ENCODE assay signal across 34 cellular contexts in the genomic region with DNA sequence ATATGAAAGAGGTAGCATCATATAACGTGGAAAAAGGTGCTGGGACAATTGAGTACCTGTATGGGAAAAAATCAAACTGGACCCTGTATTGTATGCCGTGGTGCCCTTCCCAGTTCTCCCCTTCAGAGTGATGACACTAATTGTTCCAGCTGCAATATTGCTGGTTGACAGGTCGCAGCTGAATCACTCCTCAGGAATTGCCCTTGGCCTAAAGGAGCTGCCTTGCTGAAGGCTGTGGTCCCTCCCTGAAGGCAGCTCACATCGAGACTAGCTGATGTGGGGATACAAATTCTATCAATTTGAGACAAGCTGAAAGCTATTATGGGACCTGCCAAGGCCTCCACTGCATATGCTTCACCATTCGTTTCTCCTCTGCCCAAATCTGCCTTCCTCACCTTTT.
A peak's percentile ranks its signal among the peaks of the same experiment; 100 is the strongest.
DNase-seq lines count a peak whose midpoint lies in the region; ATAC-seq and TF ChIP-seq lines count a peak whose summit lies in the region.
"Had no signal": no experiment of that assay in that cellular context is flagged by ENCODE, and none has a peak within 500 bp of the region (broad histone marks: within the 10 kb centered on the region; RNA-seq: fewer than 3 reads in every experiment).

No MANE protein-coding gene starts in this region.

- H3K4me1 ChIP-seq in neutrophil (ENCODE audit: control insufficient read depth in 1 of 2, insufficient read depth in 1 of 2, low read depth in 1 of 2, low read length in 1 of 2), result peaks cover 70 to 72% of the 10 kb centered on the region in 2 experiments

- peak overlapping the region; percentile 93 for H3K27ac ChIP-seq in neutrophil
- H3K27ac ChIP-seq: ascending aorta, esophagus muscularis mucosa, gastroesophageal sphincter, HL-60, ovary, skin epidermis, upper lobe of right lung had no signal

- no peaks in the 10 kb centered on the region for H3K36me3 ChIP-seq in neutrophil
- H3K36me3 ChIP-seq: ascending aorta; BLaER1 treated with 17β-estradiol and CSF1 and Interleukin-3, amounts not matched to agents 10 nM and 100 nM; esophagus muscularis mucosa; gastroesophageal sphincter; ovary; upper lobe of right lung had no signal

- peak; percentile 65 for DNase-seq in ELR (ENCODE audit: low read depth)
- peak; percentile 33 for DNase-seq in NCI-H226
- DNase-seq in epithelial cell of esophagus (ENCODE audit: low read depth), result peak; percentile 68
- no peak for DNase-seq in KG1 (lab: John Stamatoyannopoulos, UW)
- no peak for DNase-seq in NCI-H1092 (lab: John Stamatoyannopoulos, UW)
- DNase-seq: activated B cell treated with CpG ODN at 0.5 μM for 24 hours; activated CD4-positive, alpha-beta T cell treated with anti-CD3 and anti-CD28 coated beads, Interleukin-2, amount 50 U/mL, for 4 hours; activated CD8-positive, alpha-beta memory T cell treated with anti-CD3 and anti-CD28 coated beads, Interleukin-2, amount 10 ng/mL, durations not matched to agents 7 days and 5 days; activated gamma-delta T cell treated with Interleukin-2 at 50 U/mL for 16 hours; activated naive CD8-positive, alpha-beta T cell treated with anti-CD3 and anti-CD28 coated beads, Interleukin-2, amount 10 ng/mL, durations not matched to agents 7 days and 5 days; activated T-cell treated with anti-CD3 and anti-CD28 coated beads, Interleukin-2, amount 50 U/mL, for 48 hours; DMS153; GF-D8; hippocampal formation; Karpas-422; MV-4-11; NCI-H1436 treated with DMSO at 0.1 percent for 48 hours; NCI-H2107; NCI-H446 treated with DMSO at 0.1 percent for 48 hours; NCI-H774; ovary; stimulated activated naive CD4-positive, alpha-beta T cell; T1000; upper lobe of right lung had no signal

- H3K4me3 ChIP-seq in epithelial cell of esophagus (ENCODE audit: low read length) (no peak overlapping the region), neutrophil (ENCODE audit: low read depth in 1 of 2, low read length in 1 of 2) (no peak overlapping the region)
- H3K4me3 ChIP-seq: ascending aorta; BLaER1 treated with 17β-estradiol and CSF1 and Interleukin-3, amounts not matched to agents 10 nM and 100 nM; esophagus muscularis mucosa; gastroesophageal sphincter; ovary; skin epidermis; upper lobe of right lung had no signal

- no peak for TF ChIP-seq CTCF in epithelial cell of esophagus (IDR thresholded peaks at IDR 0.05; ENCODE audit: insufficient read depth, low read depth, low read length, missing control alignments)
- TF ChIP-seq CTCF in neutrophil (IDR thresholded peaks at IDR 0.05), result no peak

- no peak for ATAC-seq in HG02970 (IDR thresholded peaks at IDR 0.05; ENCODE audit: low FRiP score, unreplicated experiment)
- ATAC-seq in HG02885 (IDR thresholded peaks at IDR 0.05; ENCODE audit: poor library complexity, unreplicated experiment), result no peak
- ATAC-seq: activated CD8-positive, alpha-beta memory T cell treated with anti-CD3 and anti-CD28 coated beads, Interleukin-2, amount 10 ng/mL, durations not matched to agents 7 days and 5 days; gastroesophageal sphincter; left lobe of liver; upper lobe of right lung had no signal

- no peaks in the 10 kb centered on the region for H3K9me3 ChIP-seq in neutrophil
- H3K9me3 ChIP-seq: ascending aorta; BLaER1 treated with 17β-estradiol and CSF1 and Interleukin-3, amounts not matched to agents 10 nM and 100 nM; esophagus muscularis mucosa; gastroesophageal sphincter; ovary; upper lobe of right lung had no signal

- H3K27me3 ChIP-seq in neutrophil, result no peaks in the 10 kb centered on the region
- H3K27me3 ChIP-seq: ascending aorta; BLaER1 treated with 17β-estradiol and CSF1 and Interleukin-3, amounts not matched to agents 10 nM and 100 nM; esophagus muscularis mucosa; gastroesophageal sphincter; ovary; upper lobe of right lung had no signal

Comparison
In these comparisons a context has a peak if more than half of its experiments do, and no peak if none do; other contexts are left out.
1. DNase-seq: peak in ELR (single experiment), NCI-H226 (single experiment) and epithelial cell of esophagus (single experiment); none in KG1 (single experiment) and NCI-H1092 (single experiment).